8 cellular contexts compared by ENCODE assay signal in the genomic region with DNA sequence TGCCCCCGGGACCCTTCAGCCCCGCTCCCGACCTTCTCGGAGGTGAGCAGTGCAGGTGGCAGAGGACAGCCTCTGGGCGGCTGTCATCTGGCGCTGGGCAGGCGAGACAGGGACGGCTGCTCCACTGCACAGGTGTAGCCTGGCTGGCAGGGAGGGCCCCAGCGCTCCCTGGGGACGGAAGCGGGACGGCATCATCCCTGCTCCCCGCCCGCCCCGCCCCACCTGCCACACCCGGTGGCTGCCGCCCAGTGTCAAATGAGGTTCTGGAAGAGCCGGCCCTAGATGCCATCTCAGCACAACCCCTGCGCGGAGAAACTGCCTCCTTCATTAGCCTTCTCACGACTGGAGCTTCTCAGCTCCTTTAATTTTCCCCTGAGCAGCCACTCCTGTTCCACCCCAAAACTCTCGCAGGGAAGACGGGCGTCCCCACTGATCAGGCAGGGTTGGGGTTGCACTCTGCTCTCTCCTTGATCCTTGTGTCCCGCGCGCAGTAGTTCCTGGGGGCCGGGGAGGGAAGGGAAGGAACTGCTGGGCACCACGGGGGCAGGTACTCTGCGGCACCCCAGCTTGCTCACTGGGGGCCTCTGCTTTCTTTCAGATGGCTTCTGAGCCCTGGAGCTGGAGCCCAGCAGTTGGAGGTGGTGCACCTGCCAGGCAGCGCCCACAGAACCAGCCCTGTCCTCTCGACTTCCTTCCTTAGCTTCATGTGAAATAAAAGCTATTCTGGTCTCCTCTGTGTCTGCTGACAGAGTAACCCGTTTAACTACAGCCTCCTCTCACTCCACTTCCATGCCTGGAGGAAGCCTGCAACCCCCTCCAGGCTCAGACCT. TPM values are rescaled to one million over a fixed set of nuclear protein-coding genes. Genes with fewer than 3 reads are reported as not detected.
DNase-seq lines count a peak whose midpoint lies in the region; ATAC-seq and TF ChIP-seq lines count a peak whose summit lies in the region.

No MANE protein-coding gene starts in this region.

- no peak for TF ChIP-seq POLR2A in erythroblast (IDR thresholded peaks at IDR 0.05; ENCODE audit: low read length)

- ATAC-seq in GM21576 (IDR thresholded peaks at IDR 0.05; ENCODE audit: unreplicated experiment): peak; percentile 65

- no peaks in the 10 kb centered on the region for H3K9me3 ChIP-seq in skeletal muscle satellite cell (replicated peaks; ENCODE audit: low read length)

- peaks cover 6% of the 10 kb centered on the region for H3K36me3 ChIP-seq in skeletal muscle satellite cell (ENCODE audit: insufficient read depth, low read length)

- peak overlapping the region; percentile 38 for H3K4me2 ChIP-seq in skeletal muscle satellite cell (ENCODE audit: low read length)

- no peak for TF ChIP-seq CTCF in VCaP (conservative IDR thresholded peaks at IDR 0.05)

- H3K4me3 ChIP-seq in Jurkat, Clone E6-1 (ENCODE audit: low read length): peak overlapping the region; percentile 39
- H3K4me3 ChIP-seq in skeletal muscle satellite cell (ENCODE audit: low read length): no peak overlapping the region

- peak; percentile 52 for DNase-seq in DMS153 treated with DMSO at 0.1 percent for 48 hours (lab: John Stamatoyannopoulos, UW; ENCODE audit: unreplicated experiment)
- peak; percentile 63 for DNase-seq in Jurkat, Clone E6-1 (ENCODE audit: low read depth, low spot score)
- DNase-seq in epithelial cell of prostate (ENCODE audit: low read depth, low spot score): no peak
- no peak for DNase-seq in epidermal melanocyte (ENCODE audit: insufficient read length, low spot score)
- no peak for DNase-seq in erythroblast (lab: John Stamatoyannopoulos, UW)

- H3K27me3 ChIP-seq in skeletal muscle satellite cell (ENCODE audit: control insufficient read depth, insufficient read depth, low read length): peaks cover 4% of the 10 kb centered on the region

- H3K27ac ChIP-seq in VCaP: peak overlapping the region; percentile 19; the same call in 1 of the 2 replicates
- peak overlapping the region; percentile 71 for H3K27ac ChIP-seq in epithelial cell of prostate

- peaks cover 12% of the 10 kb centered on the region for H3K4me1 ChIP-seq in skeletal muscle satellite cell (ENCODE audit: control insufficient read depth, insufficient read depth, low read length)

- H3K9ac ChIP-seq in skeletal muscle satellite cell (ENCODE audit: low read depth, low read length): no peak overlapping the region

RNA-seq across cellular contexts. Expression of a gene that starts 12.0 kb away (rescaled TPM):
- polyA plus RNA-seq in Jurkat, Clone E6-1 (2012; ENCODE audit: insufficient read depth, insufficient read length): not detected
- total RNA-seq in skeletal muscle satellite cell (2012; rRNA removed): 17.2 and 32.1 TPM in 2 replicates

Comparison
In these comparisons a context has a peak if more than half of its experiments do, and no peak if none do; other contexts are left out.
1. DNase-seq: peak in DMS153 treated with DMSO at 0.1 percent for 48 hours (single experiment) and Jurkat, Clone E6-1 (single experiment); none in epithelial cell of prostate (single experiment), epidermal melanocyte (single experiment) and erythroblast (0 of 2).